ENCODE assay signal across 1 cellular context in genomic region chr16:65062736-65063583, GRCh38.
TF ChIP-seq lines count a peak whose summit lies in the region.

No MANE protein-coding gene starts in this region.

TF ChIP-seq in IMR-90, 13 proteins besides CTCF, POLR2A, EP300 and RAD21 (continued from another document):
- TF ChIP-seq ELK1 (IDR thresholded peaks at IDR 0.05; ENCODE audit: borderline replicate concordance, low read depth, low read length), result no peak
- no peak for TF ChIP-seq CHD1 (IDR thresholded peaks at IDR 0.05; ENCODE audit: low read depth, low read length)
- TF ChIP-seq RFX5 (IDR thresholded peaks at IDR 0.05; ENCODE audit: low read depth, low read length), result no peak
- TF ChIP-seq RCOR1 (IDR thresholded peaks at IDR 0.05; ENCODE audit: insufficient replicate concordance, low read length), result no peak
- TF ChIP-seq CEBPB (IDR thresholded peaks at IDR 0.05; ENCODE audit: low read depth, low read length), result no peak
- TF ChIP-seq USF2 (IDR thresholded peaks at IDR 0.05; ENCODE audit: low read depth, low read length), result no peak
- TF ChIP-seq BHLHE40 (IDR thresholded peaks at IDR 0.05; ENCODE audit: low read depth, low read length), result no peak
- TF ChIP-seq SMC3 (IDR thresholded peaks at IDR 0.05; ENCODE audit: low read depth, low read length), result no peak
- no peak for TF ChIP-seq MXI1 (IDR thresholded peaks at IDR 0.05; ENCODE audit: borderline replicate concordance, low read depth, low read length)
